In genomic region chr15:27844018-27844666, GRCh38 we compare ENCODE assay signal across 13 cellular contexts.
DNase-seq lines count a peak whose midpoint lies in the region; ATAC-seq and TF ChIP-seq lines count a peak whose summit lies in the region.
"Had no signal": no experiment of that assay in that cellular context is flagged by ENCODE, and none has a peak within 500 bp of the region (broad histone marks: within the 10 kb centered on the region; RNA-seq: fewer than 3 reads in every experiment).

No MANE protein-coding gene starts in this region.

- H3K36me3 Mint-ChIP-seq in type B pancreatic cell = no peaks in the 10 kb centered on the region
- no peaks in the 10 kb centered on the region for H3K36me3 Mint-ChIP-seq in activated T-cell treated with anti-CD3 and anti-CD28 coated beads, Interleukin-2, amount 50 U/mL, for 4 hours (ENCODE audit: insufficient read depth)

- no peak overlapping the region for H3K4me3 Mint-ChIP-seq in type B pancreatic cell
- no peak overlapping the region for H3K4me3 Mint-ChIP-seq in activated T-cell treated with anti-CD3 and anti-CD28 coated beads, Interleukin-2, amount 50 U/mL, for 4 hours
- H3K4me3 Mint-ChIP-seq: B cell had no signal

- TF ChIP-seq CTCF in astrocyte of the cerebellum (IDR thresholded peaks at IDR 0.05; ENCODE audit: low read depth, low read length, missing control alignments) = peak; percentile 3
- TF ChIP-seq CTCF in kidney epithelial cell (IDR thresholded peaks at IDR 0.05; ENCODE audit: insufficient read depth, low read length, poor library complexity, severe bottlenecking) = no peak
- TF ChIP-seq CTCF in type B pancreatic cell (conservative IDR thresholded peaks at IDR 0.05) = no peak

- H3K4me3 ChIP-seq in astrocyte of the cerebellum (ENCODE audit: low read depth, low read length) (no peak overlapping the region), kidney epithelial cell (ENCODE audit: low read depth, low read length) (no peak overlapping the region)

- H3K9me3 Mint-ChIP-seq in type B pancreatic cell = no peaks in the 10 kb centered on the region
- H3K9me3 Mint-ChIP-seq in activated T-cell treated with anti-CD3 and anti-CD28 coated beads, Interleukin-2, amount 50 U/mL, for 4 hours = no peaks in the 10 kb centered on the region

- no peak overlapping the region for H3K27ac Mint-ChIP-seq in type B pancreatic cell
- H3K27ac Mint-ChIP-seq: B cell had no signal

- no peaks in the 10 kb centered on the region for H3K4me1 Mint-ChIP-seq in type B pancreatic cell (ENCODE audit: unreplicated experiment)
- H3K4me1 Mint-ChIP-seq in activated T-cell treated with anti-CD3 and anti-CD28 coated beads, Interleukin-2, amount 50 U/mL, for 4 hours (ENCODE audit: low read depth) = no peaks in the 10 kb centered on the region
- H3K4me1 Mint-ChIP-seq: B cell had no signal

- DNase-seq in AG08396 (ENCODE audit: low spot score) (peak; percentile 55), HS-27A (ENCODE audit: low read depth) (peak; percentile 3), astrocyte of the cerebellum (ENCODE audit: low read depth) (peak; percentile 41), kidney epithelial cell (ENCODE audit: low read depth) (peak; percentile 45), type B pancreatic cell (ENCODE audit: extremely low spot score, unreplicated experiment) (no peak)
- no peak for DNase-seq in activated T-cell treated with anti-CD3 and anti-CD28 coated beads, Interleukin-2, amount 50 U/mL, for 4 hours
- DNase-seq: activated naive CD4-positive, alpha-beta T cell; DND-41; NCI-H1105; SHP77 treated with DMSO at 0.1 percent for 48 hours had no signal

- in situ Hi-C loops in astrocyte of the cerebellum (cut with HindIII; ENCODE audit: low sequenced_read_pairs) = no loop called here

- H3K27me3 Mint-ChIP-seq in type B pancreatic cell = peaks cover 1% of the 10 kb centered on the region
- no peaks in the 10 kb centered on the region for H3K27me3 Mint-ChIP-seq in activated T-cell treated with anti-CD3 and anti-CD28 coated beads, Interleukin-2, amount 50 U/mL, for 4 hours (ENCODE audit: low read depth)
- H3K27me3 Mint-ChIP-seq: B cell had no signal

- ATAC-seq in GM19324 (IDR thresholded peaks at IDR 0.05; ENCODE audit: low FRiP score, unreplicated experiment) (no peak), HG02885 (IDR thresholded peaks at IDR 0.05; ENCODE audit: poor library complexity, unreplicated experiment) (no peak)
- no peak for ATAC-seq in activated T-cell treated with anti-CD3 and anti-CD28 coated beads, Interleukin-2, amount 50 U/mL, for 4 hours

- H3K27me3 ChIP-seq in kidney epithelial cell (ENCODE audit: control insufficient read depth, insufficient read depth, low read length) = no peaks in the 10 kb centered on the region

- no peaks in the 10 kb centered on the region for H3K36me3 ChIP-seq in kidney epithelial cell (ENCODE audit: control insufficient read depth, insufficient read depth, low read length)

Comparison
In these comparisons a context has a peak if more than half of its experiments do, and no peak if none do; other contexts are left out.
1. DNase-seq: peak in AG08396 (single experiment), HS-27A (single experiment), astrocyte of the cerebellum (single experiment) and kidney epithelial cell (single experiment); none in type B pancreatic cell (single experiment) and activated T-cell treated with anti-CD3 and anti-CD28 coated beads, Interleukin-2, amount 50 U/mL, for 4 hours (single experiment).